ENCODE assay signal across 12 cellular contexts in genomic region chr7:80833289-80834104, GRCh38.
DNase-seq lines count a peak whose midpoint lies in the region; ATAC-seq and TF ChIP-seq lines count a peak whose summit lies in the region.
"Had no signal": no experiment of that assay in that cellular context is flagged by ENCODE, and none has a peak within 500 bp of the region (broad histone marks: within the 10 kb centered on the region; RNA-seq: fewer than 3 reads in every experiment).

No MANE protein-coding gene starts in this region.

- H4K20me1 ChIP-seq in SK-N-SH (ENCODE audit: insufficient read depth), result no peaks in the 10 kb centered on the region

- CTCF ChIA-PET in SK-N-SH (lab: Yijun Ruan, JAX), result interaction anchor here (0.7 to 1.6 kb wide), 3 partner anchors 9 to 82 kb away, joined by 3 to 5 read pairs (median 3); no protein-coding TSS in a partner anchor

- TF ChIP-seq POLR2A in sigmoid colon (IDR thresholded peaks at IDR 0.05), result no peak

- peak; percentile 13 for DNase-seq in AG20443 (ENCODE audit: low spot score)
- peak; percentile 94 for DNase-seq in M059J (ENCODE audit: low read depth)
- no peak for DNase-seq in SK-N-SH
- no peak for DNase-seq in glutamatergic neuron
- no peak for DNase-seq in mesenteric fat pad (ENCODE audit: low spot score)
- no peak for DNase-seq in sigmoid colon
- no peak for DNase-seq in effector memory CD8-positive, alpha-beta T cell
- DNase-seq in germinal center (ENCODE audit: low spot score), result no peak
- DNase-seq: activated T-cell treated with anti-CD3 and anti-CD28 coated beads, Interleukin-2, amount 50 U/mL, for 4 hours; C1 segment of cervical spinal cord; posterior cingulate gyrus had no signal

- intact Hi-C loops in sigmoid colon (cut with DNase I), result no loop called here

- peaks cover 12% of the 10 kb centered on the region for H3K4me1 Mint-ChIP-seq in glutamatergic neuron (ENCODE audit: low read depth, unreplicated experiment)
- no peaks in the 10 kb centered on the region for H3K4me1 Mint-ChIP-seq in effector memory CD8-positive, alpha-beta T cell (ENCODE audit: low read depth in 2 of 2)

- H3K4me1 ChIP-seq in SK-N-SH (ENCODE audit: control insufficient read depth in 1 of 2, insufficient read depth in 2 of 2, low read depth in 1 of 2, low read length in 1 of 2) (peaks cover 29 to 35% of the 10 kb centered on the region in 2 experiments), sigmoid colon (peaks cover 0 to 61% (median 46%) of the 10 kb centered on the region in 4 donors)

- H3K27ac ChIP-seq in SK-N-SH (ENCODE audit: low read depth in 2 of 2, low read length in 1 of 2) (peak overlapping the region; percentile 35 to 70), sigmoid colon (peak overlapping the region in 2 of 4 donors; percentile 19 to 74)
- H3K27ac ChIP-seq: cardiac muscle cell had no signal

- H3K4me3 Mint-ChIP-seq in glutamatergic neuron (ENCODE audit: unreplicated experiment), result no peak overlapping the region
- no peak overlapping the region for H3K4me3 Mint-ChIP-seq in effector memory CD8-positive, alpha-beta T cell
- H3K4me3 Mint-ChIP-seq: activated T-cell treated with anti-CD3 and anti-CD28 coated beads, Interleukin-2, amount 50 U/mL, for 4 hours had no signal

- H3K9me3 Mint-ChIP-seq in glutamatergic neuron (ENCODE audit: unreplicated experiment), result no peaks in the 10 kb centered on the region
- peaks cover 7 to 9% of the 10 kb centered on the region in 2 donors for H3K9me3 Mint-ChIP-seq in effector memory CD8-positive, alpha-beta T cell

- POLR2A ChIA-PET in SK-N-SH (lab: Yijun Ruan, JAX), result interaction anchor here (0.6 kb wide), 1 partner anchor 12 kb away, joined by 3 read pairs; no protein-coding TSS in a partner anchor

- TF ChIP-seq RAD21 in SK-N-SH (IDR thresholded peaks at IDR 0.05; ENCODE audit: low read length), result no peak

- no peak for TF ChIP-seq CTCF in SK-N-SH (IDR thresholded peaks at IDR 0.05)
- no peak for TF ChIP-seq CTCF in glutamatergic neuron (IDR thresholded peaks at IDR 0.05; ENCODE audit: partially characterized antibody, unreplicated experiment)
- TF ChIP-seq CTCF in sigmoid colon (IDR thresholded peaks at IDR 0.05), result no peak

- no peaks in the 10 kb centered on the region for H3K36me3 Mint-ChIP-seq in glutamatergic neuron (ENCODE audit: unreplicated experiment)
- no peaks in the 10 kb centered on the region for H3K36me3 Mint-ChIP-seq in effector memory CD8-positive, alpha-beta T cell (ENCODE audit: insufficient read depth)

- H3K4me2 ChIP-seq in SK-N-SH, result no peak overlapping the region

- ATAC-seq in effector memory CD8-positive, alpha-beta T cell (replicated peaks), result no peak
- ATAC-seq: activated T-cell treated with anti-CD3 and anti-CD28 coated beads, Interleukin-2, amount 50 U/mL, for 4 hours had no signal

- H3K79me2 ChIP-seq in SK-N-SH (ENCODE audit: insufficient read depth), result peaks cover 24% of the 10 kb centered on the region; the same call in 1 of the 2 replicates

- H3K4me3 ChIP-seq in SK-N-SH (ENCODE audit: low read depth in 2 of 2, low read length in 1 of 2) (no peak overlapping the region), sigmoid colon (no peak overlapping the region)
- H3K4me3 ChIP-seq: cardiac muscle cell had no signal

- H3K9ac ChIP-seq in SK-N-SH, result no peak overlapping the region

- H3K27ac Mint-ChIP-seq in glutamatergic neuron (ENCODE audit: unreplicated experiment), result peak overlapping the region; percentile 87
- no peak overlapping the region for H3K27ac Mint-ChIP-seq in effector memory CD8-positive, alpha-beta T cell

- peaks cover 3% of the 10 kb centered on the region for H3F3A ChIP-seq in SK-N-SH (replicated peaks; ENCODE audit: insufficient read depth)

- no peak overlapping the region for H2AFZ ChIP-seq in SK-N-SH (ENCODE audit: low read depth)

- no peaks in the 10 kb centered on the region for H3K27me3 ChIP-seq in SK-N-SH (ENCODE audit: insufficient read depth)
- no peaks in the 10 kb centered on the region for H3K27me3 ChIP-seq in sigmoid colon
- H3K27me3 ChIP-seq: cardiac muscle cell had no signal

- H3K9me3 ChIP-seq in SK-N-SH (no peaks in the 10 kb centered on the region), sigmoid colon (no peaks in the 10 kb centered on the region)

- H3K36me3 ChIP-seq in SK-N-SH (replicated peaks in 1 of 2; ENCODE audit: control insufficient read depth in 1 of 2, insufficient read depth in 2 of 2, low read length in 1 of 2), result no peaks in the 10 kb centered on the region
- H3K36me3 ChIP-seq in sigmoid colon, result no peaks in the 10 kb centered on the region
- H3K36me3 ChIP-seq: cardiac muscle cell had no signal

- no peaks in the 10 kb centered on the region for H3K27me3 Mint-ChIP-seq in glutamatergic neuron (ENCODE audit: unreplicated experiment)
- H3K27me3 Mint-ChIP-seq in effector memory CD8-positive, alpha-beta T cell, result no peaks in the 10 kb centered on the region

- WGBS in SK-N-SH (ENCODE audit: low lambda C conversion rate), result 68% methylated on average over 10 of the region's 10 CpGs
- 71 to 74% methylated on average over 10 of the region's 10 CpGs for WGBS in sigmoid colon, 2 donors

- no peak for TF ChIP-seq EP300 in SK-N-SH (IDR thresholded peaks at IDR 0.05; ENCODE audit: borderline replicate concordance in 1 of 2, low read depth in 1 of 2, low read length in 1 of 2)
- TF ChIP-seq EP300 in sigmoid colon (IDR thresholded peaks at IDR 0.05), result no peak

- no peaks in the 10 kb centered on the region for H3K9me2 ChIP-seq in SK-N-SH

TF ChIP-seq in SK-N-SH, 30 proteins besides CTCF, POLR2A, EP300 and RAD21:
- no peak for TF ChIP-seq FOXJ3 (CRISPR knock-in tag; IDR thresholded peaks at IDR 0.05)
- TF ChIP-seq JUND (IDR thresholded peaks at IDR 0.05), result 0 out of 2 replicates have a peak, but pooled peaks have one; percentile 13
- peak; percentile 43; the same call in 1 of the 2 replicates for TF ChIP-seq PBX3 (IDR thresholded peaks at IDR 0.05)

Comparison
In these comparisons a context has a peak if more than half of its experiments do, and no peak if none do; other contexts are left out.
1. DNase-seq: peak in AG20443 (single experiment) and M059J (single experiment); none in SK-N-SH (single experiment), glutamatergic neuron (single experiment), mesenteric fat pad (single experiment), sigmoid colon (single experiment), effector memory CD8-positive, alpha-beta T cell (0 of 3) and germinal center (single experiment).